ENCODE assay signal across 1 cellular context in the genomic region with DNA sequence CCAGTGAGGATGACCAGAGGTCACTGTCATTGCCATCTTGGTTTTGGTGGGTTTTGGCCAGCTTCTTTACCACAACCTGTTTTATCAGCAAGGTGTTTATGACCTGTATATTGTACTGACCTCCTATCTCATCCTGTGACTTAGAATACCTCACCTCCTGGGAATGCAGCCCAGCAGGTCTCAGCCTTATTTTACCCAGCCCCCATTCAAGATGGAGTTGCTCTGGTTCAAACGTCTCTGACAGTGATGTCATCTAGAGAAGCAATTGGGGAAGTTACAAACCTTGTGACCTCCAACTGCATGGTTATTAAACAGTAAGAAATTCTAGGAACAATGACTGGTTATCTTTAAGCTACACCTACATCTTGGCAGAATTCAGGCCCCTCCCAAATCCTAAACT. TPM values are rescaled to one million over a fixed set of nuclear protein-coding genes. Genes with fewer than 3 reads are reported as not detected.
"Had no signal": no experiment of that assay in that cellular context is flagged by ENCODE, and none has a peak within 500 bp of the region (broad histone marks: within the 10 kb centered on the region; RNA-seq: fewer than 3 reads in every experiment).

No MANE protein-coding gene starts in this region.

RNA-seq across cellular contexts. Expression of gene INHBA, which starts 48.1 kb away (rescaled TPM):
- polyA plus RNA-seq: IgD-negative memory B cell had no signal
